14 cellular contexts compared by ENCODE assay signal in the genomic region with DNA sequence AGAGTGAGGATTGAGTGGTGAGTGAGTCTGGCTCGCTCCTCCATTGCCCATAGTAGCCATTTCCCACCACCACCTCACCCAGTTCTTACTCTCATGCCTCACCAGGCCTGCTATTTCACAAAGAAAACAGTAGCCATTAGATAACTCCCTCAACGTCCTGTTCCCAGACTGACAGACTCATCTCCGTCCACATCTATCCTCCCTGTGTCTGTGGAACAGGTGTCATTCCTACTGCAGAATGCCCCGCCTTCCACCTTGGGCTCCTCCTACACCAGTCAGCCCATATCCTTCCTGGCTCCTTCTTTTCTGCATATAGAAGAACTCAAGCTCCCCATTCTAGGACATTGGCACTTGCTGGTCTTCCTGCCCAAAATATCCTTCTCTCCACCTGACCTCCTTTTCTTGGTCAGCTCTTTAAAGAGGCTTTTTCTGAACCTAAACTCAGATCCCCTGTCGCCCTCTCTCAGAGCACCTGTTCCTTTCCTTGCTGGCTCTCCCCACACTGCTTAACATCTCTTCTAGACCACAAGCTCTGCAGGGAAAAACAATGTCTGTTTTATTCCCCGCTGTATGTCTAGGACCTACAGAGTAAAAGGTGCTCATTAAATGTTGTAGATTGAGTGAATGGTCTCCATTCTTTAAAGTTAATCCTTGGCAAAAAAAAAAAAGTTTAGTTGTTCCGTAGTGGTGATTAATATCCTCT. TPM values are rescaled to one million over a fixed set of nuclear protein-coding genes. Genes with fewer than 3 reads are reported as not detected.
DNase-seq lines count a peak whose midpoint lies in the region; ATAC-seq, FAIRE-seq and TF ChIP-seq lines count a peak whose summit lies in the region.
"Had no signal": no experiment of that assay in that cellular context is flagged by ENCODE, and none has a peak within 500 bp of the region (broad histone marks: within the 10 kb centered on the region; RNA-seq: fewer than 3 reads in every experiment).

No MANE protein-coding gene starts in this region.

- 10% methylated on average over 7 of the region's 7 CpGs for WGBS in GM12878 (ENCODE audit: insufficient coverage, insufficient replicate concordance, low lambda C conversion rate, missing lambda C conversion rate)
- 84% methylated on average over 7 of the region's 7 CpGs for WGBS in smooth muscle cell (ENCODE audit: low lambda C conversion rate)
- 72 to 79% methylated on average over 7 of the region's 7 CpGs for WGBS in transverse colon (ENCODE audit: low coverage in 1 of 2), 2 donors

- no peak for TF ChIP-seq RAD21 in GM12878 (IDR thresholded peaks at IDR 0.05; ENCODE audit: insufficient read depth, low read depth, low read length)

- H3K4me3 ChIP-seq in GM12878 (peak overlapping the region; percentile 96), smooth muscle cell (no peak overlapping the region), transverse colon (no peak overlapping the region)
- H3K4me3 ChIP-seq: colonic mucosa had no signal

- POLR2A ChIA-PET in GM12878 (lab: Charles Lee), result interaction anchor here (0.5 to 20.5 kb wide), 9 partner anchors 8 to 330 kb away, joined by 3 to 657 read pairs (median 5); no protein-coding TSS in a partner anchor

- H3K79me2 ChIP-seq in GM12878 (ENCODE audit: control insufficient read depth, insufficient read depth, low read length), result peaks cover 100% of the 10 kb centered on the region
- H3K79me2 ChIP-seq in smooth muscle cell (ENCODE audit: low read depth), result peaks cover 72% of the 10 kb centered on the region

- H3K36me3 Mint-ChIP-seq in T-helper 2 cell treated with Interferon-gamma antibody and Interleukin-4, amounts not matched to agents 5 μg/mL and 100 μg/mL, for 36 hours (ENCODE audit: low read depth), result peaks cover 43% of the 10 kb centered on the region
- peaks cover 2% of the 10 kb centered on the region for H3K36me3 Mint-ChIP-seq in IgD-negative memory B cell

- FAIRE-seq in GM12878 (lab: Jason Lieb, UNC), result no peak
- FAIRE-seq: kidney had no signal

- TF ChIP-seq POLR2A in GM12878 (IDR thresholded peaks at IDR 0.05; ENCODE audit: low read depth, low read length), result no peak
- no peak for TF ChIP-seq POLR2A in transverse colon (IDR thresholded peaks at IDR 0.05)

- H3K27me3 Mint-ChIP-seq in T-helper 2 cell treated with Interferon-gamma antibody and Interleukin-4, amounts not matched to agents 5 μg/mL and 100 μg/mL, for 36 hours (ENCODE audit: low read depth), result no peaks in the 10 kb centered on the region
- no peaks in the 10 kb centered on the region for H3K27me3 Mint-ChIP-seq in IgD-negative memory B cell

- SMC1A ChIA-PET in GM12878 (lab: Charles Lee; ENCODE audit: uncharacterized antibody, unreplicated experiment), result interaction anchor here (0.7 to 34.8 kb wide), 17 partner anchors 4 to 372 kb away, joined by 3 to 1117 read pairs (median 5); a partner anchor contains a TSS

- RAD21 ChIA-PET in GM12878 (lab: Charles Lee; ENCODE audit: unreplicated experiment), result interaction anchor here (0.6 to 17.9 kb wide), 10 partner anchors 9 to 371 kb away, joined by 3 to 501 read pairs (median 6); no protein-coding TSS in a partner anchor

- H3K9me3 ChIP-seq in GM12878 (replicated peaks; ENCODE audit: control insufficient read depth, insufficient read depth, low read length), result no peaks in the 10 kb centered on the region
- H3K9me3 ChIP-seq in smooth muscle cell (replicated peaks; ENCODE audit: low read depth), result no peaks in the 10 kb centered on the region
- no peaks in the 10 kb centered on the region for H3K9me3 ChIP-seq in transverse colon
- H3K9me3 ChIP-seq: colonic mucosa had no signal

- intact Hi-C loops in GM12878 (cut with micrococcal nuclease; ENCODE audit: unreplicated experiment), result loop anchor here (5.0 to 10.0 kb wide), 3 partner anchors 38 to 634 kb away; a partner anchor contains a TSS
- intact Hi-C loops in transverse colon (cut with DNase I; ENCODE audit: low total_unique reads), result no loop called here
- intact Hi-C loops in head of caudate nucleus (cut with DNase I), result no loop called here

- BruUV-seq in GM12878 (replicated peaks; lab: Mats Ljungman, UMichigan), result no TSS peak

- H4K20me1 ChIP-seq in GM12878 (ENCODE audit: control insufficient read depth, insufficient read depth), result peaks cover 17% of the 10 kb centered on the region
- peaks cover 77% of the 10 kb centered on the region for H4K20me1 ChIP-seq in smooth muscle cell (ENCODE audit: low read depth)

- TF ChIP-seq EP300 in GM12878 (IDR thresholded peaks at IDR 0.05; ENCODE audit: borderline replicate concordance in 1 of 2, control insufficient read depth in 1 of 2, low read depth in 2 of 2, low read length in 2 of 2) (no peak), transverse colon (IDR thresholded peaks at IDR 0.05; ENCODE audit: low read depth) (no peak)

- peak overlapping the region; percentile 93 for H3K4me3 Mint-ChIP-seq in T-helper 2 cell treated with Interferon-gamma antibody and Interleukin-4, amounts not matched to agents 5 μg/mL and 100 μg/mL, for 36 hours
- peak overlapping the region; percentile 80 to 99 (median 97) for H3K4me3 Mint-ChIP-seq in IgD-negative memory B cell

- no peak overlapping the region for H2AFZ ChIP-seq in GM12878 (ENCODE audit: control insufficient read depth, low read depth, low read length)
- no peak overlapping the region for H2AFZ ChIP-seq in smooth muscle cell (ENCODE audit: low read depth)

- ATAC-seq in GM12878 (peak; percentile 3; the same call in 1 of the 3 replicates), GM21515 (IDR thresholded peaks at IDR 0.05; ENCODE audit: unreplicated experiment) (no peak)
- ATAC-seq: foreskin keratinocyte had no signal

- H3K9me3 Mint-ChIP-seq in T-helper 2 cell treated with Interferon-gamma antibody and Interleukin-4, amounts not matched to agents 5 μg/mL and 100 μg/mL, for 36 hours, result no peaks in the 10 kb centered on the region
- H3K9me3 Mint-ChIP-seq in IgD-negative memory B cell, result no peaks in the 10 kb centered on the region

- H3K27ac Mint-ChIP-seq in T-helper 2 cell treated with Interferon-gamma antibody and Interleukin-4, amounts not matched to agents 5 μg/mL and 100 μg/mL, for 36 hours, result peak overlapping the region; percentile 75
- H3K27ac Mint-ChIP-seq in IgD-negative memory B cell, result peak overlapping the region; percentile 65 to 94 (median 87)

- no peak for DNase-seq in T-helper 2 cell treated with Interferon-gamma antibody and Interleukin-4, amounts not matched to agents 5 μg/mL and 100 μg/mL, for 36 hours (ENCODE audit: low spot score)
- DNase-seq in T-helper 2 cell (no peak), GM12878 (ENCODE audit: low read depth, low spot score) (no peak), smooth muscle cell (lab: John Stamatoyannopoulos, UW; ENCODE audit: unreplicated experiment) (no peak), transverse colon (no peak), head of caudate nucleus (no peak)
- DNase-seq: activated gamma-delta T cell, colonic mucosa, foreskin keratinocyte, kidney, NCI-H1930, OCI-M1 had no signal

- H3K4me1 ChIP-seq in GM12878 (ENCODE audit: control insufficient read depth, insufficient read depth, low read length), result peaks cover 49% of the 10 kb centered on the region
- peaks cover 21% of the 10 kb centered on the region for H3K4me1 ChIP-seq in smooth muscle cell (ENCODE audit: low read depth)
- H3K4me1 ChIP-seq in transverse colon, result peaks cover 5 to 54% (median 11%) of the 10 kb centered on the region in 4 donors
- H3K4me1 ChIP-seq: colonic mucosa had no signal

- H3K27me3 ChIP-seq in GM12878 (replicated peaks in 1 of 2; ENCODE audit: control insufficient read depth in 2 of 2, insufficient read depth in 2 of 2, low read length in 1 of 2) (no peaks in the 10 kb centered on the region), smooth muscle cell (ENCODE audit: low read depth) (no peaks in the 10 kb centered on the region), transverse colon (no peaks in the 10 kb centered on the region)
- H3K27me3 ChIP-seq: colonic mucosa, foreskin keratinocyte had no signal

- H3K9ac ChIP-seq in GM12878 (ENCODE audit: control insufficient read depth, insufficient read depth, low read length) (peak overlapping the region; percentile 65), smooth muscle cell (ENCODE audit: low read depth) (no peak overlapping the region)

- TF ChIP-seq CTCF in GM12878 (IDR thresholded peaks at IDR 0.05 in 2 of 3, conservative IDR thresholded peaks at IDR 0.05 in 1 of 3; ENCODE audit: control insufficient read depth in 2 of 3, extremely low read depth in 1 of 3, insufficient read depth in 1 of 3, low read depth in 3 of 3, low read length in 3 of 3), result no peak
- TF ChIP-seq CTCF in smooth muscle cell (IDR thresholded peaks at IDR 0.05; ENCODE audit: borderline replicate concordance, insufficient read depth, poor library complexity, severe bottlenecking), result no peak
- TF ChIP-seq CTCF in transverse colon (IDR thresholded peaks at IDR 0.05), result no peak

- H3K4me1 Mint-ChIP-seq in T-helper 2 cell treated with Interferon-gamma antibody and Interleukin-4, amounts not matched to agents 5 μg/mL and 100 μg/mL, for 36 hours (ENCODE audit: low read depth), result peaks cover 82% of the 10 kb centered on the region
- H3K4me1 Mint-ChIP-seq in IgD-negative memory B cell, result peaks cover 62 to 77% (median 69%) of the 10 kb centered on the region in 3 donors

- H3K36me3 ChIP-seq in GM12878 (ENCODE audit: control insufficient read depth in 2 of 2, insufficient read depth in 2 of 2, low read length in 1 of 2), result peaks cover 2 to 21% of the 10 kb centered on the region in 2 experiments; a peak in 3 of 4 replicates
- H3K36me3 ChIP-seq in smooth muscle cell (ENCODE audit: low read depth), result no peaks in the 10 kb centered on the region
- no peaks in the 10 kb centered on the region for H3K36me3 ChIP-seq in transverse colon
- H3K36me3 ChIP-seq: colonic mucosa had no signal

- peak overlapping the region; percentile 95 for H3K4me2 ChIP-seq in GM12878 (ENCODE audit: control insufficient read depth, insufficient read depth)
- peak overlapping the region; percentile 89 for H3K4me2 ChIP-seq in smooth muscle cell

- H3K27ac ChIP-seq in GM12878 (ENCODE audit: control insufficient read depth, insufficient read depth), result peak overlapping the region; percentile 92
- H3K27ac ChIP-seq in smooth muscle cell (ENCODE audit: low read depth), result no peak overlapping the region
- H3K27ac ChIP-seq in transverse colon, result no peak overlapping the region
- H3K27ac ChIP-seq: colonic mucosa, foreskin keratinocyte had no signal

- CTCF ChIA-PET in GM12878 (lab: Yijun Ruan, JAX), result interaction anchor here (0.9 to 12.8 kb wide), 7 partner anchors 20 to 192 kb away, joined by 3 to 187 read pairs (median 5); no protein-coding TSS in a partner anchor

- in situ Hi-C loops in GM12878 (cut with MboI) (no loop called here), transverse colon (cut with MboI; ENCODE audit: low pct_ligation_motif_present in 1 of 4, low pct_unique_long_range_greater_than_20kb in 1 of 4, low sequenced_read_pairs in 3 of 4) (no loop called here)

- H3F3A ChIP-seq in smooth muscle cell (ENCODE audit: low read depth), result peaks cover 10% of the 10 kb centered on the region

RNA-seq across cellular contexts. Expression of a gene that starts 3.2 kb away (rescaled TPM):
- 285 TPM for polyA plus RNA-seq in IgD-negative memory B cell
- 75.1 and 80.9 TPM in 2 replicates for total RNA-seq in GM12878 (2013; cell fraction: nucleolus; rRNA removed)
- 140 and 157 TPM in 2 replicates for total RNA-seq in GM12878 (2014; rRNA removed)
- total RNA-seq in GM12878 (2014; rRNA removed; fragmentation: Illumina TruSeq; extraction: Trizol), result 178 and 183 TPM in 2 replicates
- 116 and 124 TPM in 2 replicates for total RNA-seq in GM12878 (2021)
- polyA plus RNA-seq in GM12878 (2011; ENCODE audit: low read depth), result 51.5 TPM
- polyA plus RNA-seq in GM12878 (2011; rRNA removed), result 169 and 264 TPM in 2 replicates
- 66.2 and 70.2 TPM in 2 replicates for polyA plus RNA-seq in GM12878 (2011; cell fraction: cytosol; rRNA removed)
- polyA plus RNA-seq in GM12878 (2011; cell fraction: nucleus; rRNA removed), result 51.6 and 57.2 TPM in 2 replicates
- 82.6 and 119 TPM in 2 replicates for polyA plus RNA-seq in GM12878 (2012)
- 180 and 219 TPM in 2 replicates for polyA plus RNA-seq in GM12878 (2014; fragmentation: Illumina TruSeq; extraction: Trizol)
- 100 to 1,000 TPM; 217 to 324 TPM for polyA plus RNA-seq in GM12878 (2014; fragmentation: Nextera tagmentation; extraction: Ambion mirVana)
- polyA plus RNA-seq in GM12878 (2014; rRNA removed), result 108 and 144 TPM in 2 replicates
- 100 to 1,000 TPM; 177 to 181 TPM for polyA plus RNA-seq in GM12878 (2016; fragmentation: Nextera tagmentation; extraction: Ambion mirVana)
- polyA minus RNA-seq in GM12878 (2011; rRNA and poly(A)+ RNA removed), result 69.6 and 132 TPM in 2 replicates
- polyA minus RNA-seq in GM12878 (2011; cell fraction: cytosol; rRNA and poly(A)+ RNA removed), result 56.4 and 60.0 TPM in 2 replicates
- polyA minus RNA-seq in GM12878 (2011; cell fraction: nucleus; rRNA and poly(A)+ RNA removed), result 30.6 and 45.0 TPM in 2 replicates
- 81.2 and 85.1 TPM in 2 replicates for total RNA-seq in smooth muscle cell
- 15.7 and 34.2 TPM in 2 replicates for polyA plus RNA-seq in smooth muscle cell
- total RNA-seq in transverse colon, result 10 to 100 TPM in 3 of 4 donors, 1 to 10 TPM in 1; 9.8 to 28.1 (median 22.5) TPM
